15 cellular contexts compared by ENCODE assay signal in genomic region chr3:30694148-30694547, GRCh38.
DNase-seq lines count a peak whose midpoint lies in the region; ATAC-seq and TF ChIP-seq lines count a peak whose summit lies in the region.
"Had no signal": no experiment of that assay in that cellular context is flagged by ENCODE, and none has a peak within 500 bp of the region (broad histone marks: within the 10 kb centered on the region; RNA-seq: fewer than 3 reads in every experiment).

No MANE protein-coding gene starts in this region.

- peaks cover 79% of the 10 kb centered on the region for H3K36me3 Mint-ChIP-seq in activated CD8-positive, alpha-beta T cell treated with anti-CD3 and anti-CD28 coated beads for 36 hours (ENCODE audit: low read depth)
- H3K36me3 Mint-ChIP-seq in activated CD8-positive, alpha-beta T cell treated with anti-CD3 and anti-CD28 coated beads, Interleukin-2, amount 10 ng/mL, durations not matched to agents 7 days and 5 days (ENCODE audit: low read depth) = peaks cover 76% of the 10 kb centered on the region
- H3K36me3 Mint-ChIP-seq in CD4-positive, alpha-beta T cell (ENCODE audit: low read depth) = peaks cover 98% of the 10 kb centered on the region
- H3K36me3 Mint-ChIP-seq in T-cell = peaks cover 75% of the 10 kb centered on the region

- H3K27me3 Mint-ChIP-seq in activated CD8-positive, alpha-beta T cell treated with anti-CD3 and anti-CD28 coated beads for 36 hours = no peaks in the 10 kb centered on the region
- H3K27me3 Mint-ChIP-seq in activated CD8-positive, alpha-beta T cell treated with anti-CD3 and anti-CD28 coated beads, Interleukin-2, amount 10 ng/mL, durations not matched to agents 7 days and 5 days (ENCODE audit: low read depth) = no peaks in the 10 kb centered on the region
- H3K27me3 Mint-ChIP-seq in CD4-positive, alpha-beta T cell = no peaks in the 10 kb centered on the region
- no peaks in the 10 kb centered on the region for H3K27me3 Mint-ChIP-seq in T-cell
- H3K27me3 Mint-ChIP-seq: activated naive CD8-positive, alpha-beta T cell treated with anti-CD3 and anti-CD28 coated beads, Interleukin-2, amount 10 ng/mL, durations not matched to agents 7 days and 5 days; memory B cell had no signal

- no peak for DNase-seq in activated CD8-positive, alpha-beta T cell treated with anti-CD3 and anti-CD28 coated beads for 36 hours
- DNase-seq in activated CD8-positive, alpha-beta T cell treated with anti-CD3 and anti-CD28 coated beads, Interleukin-2, amount 10 ng/mL, durations not matched to agents 7 days and 5 days = no peak
- DNase-seq in CD4-positive, alpha-beta T cell = no peak
- DNase-seq in T-cell (no peak), myocyte (ENCODE audit: low read depth) (peak; percentile 69), NCI-H146 (lab: John Stamatoyannopoulos, UW) (no peak)
- no peak for DNase-seq in stimulated activated CD4-positive, alpha-beta T cell treated with anti-CD3 and anti-CD28 coated beads, Interleukin-12 subunit alpha, Interleukin-12 subunit beta, amount 100 ng/mL, for 4 hours
- DNase-seq: activated naive CD8-positive, alpha-beta T cell treated with anti-CD3 and anti-CD28 coated beads, Interleukin-2, amount 10 ng/mL, durations not matched to agents 7 days and 5 days; T1000 had no signal

- no peak for ATAC-seq in activated CD8-positive, alpha-beta T cell treated with anti-CD3 and anti-CD28 coated beads for 36 hours
- no peak for ATAC-seq in activated CD8-positive, alpha-beta T cell treated with anti-CD3 and anti-CD28 coated beads, Interleukin-2, amount 10 ng/mL, durations not matched to agents 7 days and 5 days
- no peak for ATAC-seq in CD4-positive, alpha-beta T cell (ENCODE audit: poor library complexity)
- no peak for ATAC-seq in T-cell (replicated peaks in 1 of 4)
- no peak for ATAC-seq in HG03460 (IDR thresholded peaks at IDR 0.05; ENCODE audit: unreplicated experiment)

- peak overlapping the region; percentile 2 for H3K27ac Mint-ChIP-seq in activated CD8-positive, alpha-beta T cell treated with anti-CD3 and anti-CD28 coated beads for 36 hours
- no peak overlapping the region for H3K27ac Mint-ChIP-seq in activated CD8-positive, alpha-beta T cell treated with anti-CD3 and anti-CD28 coated beads, Interleukin-2, amount 10 ng/mL, durations not matched to agents 7 days and 5 days
- H3K27ac Mint-ChIP-seq in CD4-positive, alpha-beta T cell = peak overlapping the region; percentile 50
- H3K27ac Mint-ChIP-seq in T-cell = peak overlapping the region; percentile 19 to 50

- intact Hi-C loops in activated CD8-positive, alpha-beta T cell treated with anti-CD3 and anti-CD28 coated beads for 36 hours (cut with micrococcal nuclease) = loop anchor here (5.0 kb wide), 1 partner anchor 37 kb away; no protein-coding TSS in a partner anchor
- intact Hi-C loops in CD4-positive, alpha-beta T cell (cut with DNase I, micrococcal nuclease) = loop anchor here (2.0 to 10.0 kb wide), 4 partner anchors 179 to 581 kb away; no protein-coding TSS in a partner anchor

- no peak for TF ChIP-seq CTCF in activated CD8-positive, alpha-beta T cell treated with anti-CD3 and anti-CD28 coated beads for 36 hours (IDR thresholded peaks at IDR 0.05)
- no peak for TF ChIP-seq CTCF in CD4-positive, alpha-beta T cell (IDR thresholded peaks at IDR 0.05)

- H3K4me1 Mint-ChIP-seq in activated CD8-positive, alpha-beta T cell treated with anti-CD3 and anti-CD28 coated beads for 36 hours (ENCODE audit: low read depth) = peaks cover 70% of the 10 kb centered on the region
- peaks cover 44% of the 10 kb centered on the region for H3K4me1 Mint-ChIP-seq in activated CD8-positive, alpha-beta T cell treated with anti-CD3 and anti-CD28 coated beads, Interleukin-2, amount 10 ng/mL, durations not matched to agents 7 days and 5 days (ENCODE audit: low read depth)
- H3K4me1 Mint-ChIP-seq in CD4-positive, alpha-beta T cell (ENCODE audit: low read depth) = peaks cover 81% of the 10 kb centered on the region
- peaks cover 66 to 81% (median 77%) of the 10 kb centered on the region in 3 donors for H3K4me1 Mint-ChIP-seq in T-cell

- CTCF ChIA-PET in activated CD8-positive, alpha-beta T cell treated with anti-CD3 and anti-CD28 coated beads for 36 hours (lab: Charles Lee) = interaction anchor here (0.8 to 5.8 kb wide), 31 partner anchors 10 to 652 kb away, joined by 3 to 40 read pairs (median 5); no protein-coding TSS in a partner anchor
- CTCF ChIA-PET in activated CD8-positive, alpha-beta T cell treated with anti-CD3 and anti-CD28 coated beads, Interleukin-2, amount 10 ng/mL, durations not matched to agents 7 days and 5 days (lab: Charles Lee) = interaction anchor here (0.9 to 5.4 kb wide), 36 partner anchors 8 to 682 kb away, joined by 3 to 29 read pairs (median 5); no protein-coding TSS in a partner anchor
- CTCF ChIA-PET in CD4-positive, alpha-beta T cell (lab: Charles Lee) = interaction anchor here (0.5 to 3.2 kb wide), 20 partner anchors 22 to 1644 kb away, joined by 3 to 14 read pairs (median 4); partner anchors contain the start of gene TGFBR2
- CTCF ChIA-PET in T-cell (lab: Charles Lee) = interaction anchor here (0.5 to 5.0 kb wide), 38 partner anchors 11 to 919 kb away, joined by 3 to 43 read pairs (median 4); no protein-coding TSS in a partner anchor

- H3K9me3 ChIP-seq in CD4-positive, alpha-beta T cell (ENCODE audit: control insufficient read depth, low read length) = no peaks in the 10 kb centered on the region
- H3K9me3 ChIP-seq: neutrophil, transverse colon had no signal

- no peaks in the 10 kb centered on the region for H3K27me3 ChIP-seq in CD4-positive, alpha-beta T cell (ENCODE audit: control insufficient read depth, insufficient read depth, low read length)
- H3K27me3 ChIP-seq: neutrophil, transverse colon had no signal

- POLR2A ChIA-PET in activated CD8-positive, alpha-beta T cell treated with anti-CD3 and anti-CD28 coated beads for 36 hours (lab: Charles Lee) = interaction anchor here (0.5 to 1.4 kb wide), 7 partner anchors 9 to 435 kb away, joined by 3 to 4 read pairs (median 3); no protein-coding TSS in a partner anchor
- POLR2A ChIA-PET in activated CD8-positive, alpha-beta T cell treated with anti-CD3 and anti-CD28 coated beads, Interleukin-2, amount 10 ng/mL, durations not matched to agents 7 days and 5 days (lab: Charles Lee) = no interaction called here
- POLR2A ChIA-PET in CD4-positive, alpha-beta T cell (lab: Charles Lee) = interaction anchor here (0.5 to 2.3 kb wide), 11 partner anchors 12 to 465 kb away, joined by 3 to 17 read pairs (median 4); partner anchors contain the start of gene TGFBR2
- POLR2A ChIA-PET in T-cell (lab: Charles Lee) = interaction anchor here (0.6 to 0.9 kb wide), 5 partner anchors 44 to 389 kb away, joined by 3 to 6 read pairs (median 3); no protein-coding TSS in a partner anchor

- H3K27ac ChIP-seq in CD4-positive, alpha-beta T cell (ENCODE audit: low read depth, low read length) = no peak overlapping the region
- H3K27ac ChIP-seq: coronary artery, VCaP had no signal

- H3K4me3 Mint-ChIP-seq in activated CD8-positive, alpha-beta T cell treated with anti-CD3 and anti-CD28 coated beads for 36 hours = no peak overlapping the region
- no peak overlapping the region for H3K4me3 Mint-ChIP-seq in activated CD8-positive, alpha-beta T cell treated with anti-CD3 and anti-CD28 coated beads, Interleukin-2, amount 10 ng/mL, durations not matched to agents 7 days and 5 days
- peak overlapping the region; percentile 16 for H3K4me3 Mint-ChIP-seq in CD4-positive, alpha-beta T cell
- no peak overlapping the region for H3K4me3 Mint-ChIP-seq in T-cell
- H3K4me3 Mint-ChIP-seq: activated naive CD8-positive, alpha-beta T cell treated with anti-CD3 and anti-CD28 coated beads, Interleukin-2, amount 10 ng/mL, durations not matched to agents 7 days and 5 days; memory B cell had no signal

- H3K9me3 Mint-ChIP-seq in activated CD8-positive, alpha-beta T cell treated with anti-CD3 and anti-CD28 coated beads for 36 hours = no peaks in the 10 kb centered on the region
- H3K9me3 Mint-ChIP-seq in activated CD8-positive, alpha-beta T cell treated with anti-CD3 and anti-CD28 coated beads, Interleukin-2, amount 10 ng/mL, durations not matched to agents 7 days and 5 days (ENCODE audit: insufficient read depth) = no peaks in the 10 kb centered on the region
- H3K9me3 Mint-ChIP-seq in CD4-positive, alpha-beta T cell = no peaks in the 10 kb centered on the region
- no peaks in the 10 kb centered on the region for H3K9me3 Mint-ChIP-seq in T-cell
- H3K9me3 Mint-ChIP-seq: activated naive CD8-positive, alpha-beta T cell treated with anti-CD3 and anti-CD28 coated beads, Interleukin-2, amount 10 ng/mL, durations not matched to agents 7 days and 5 days; memory B cell had no signal
